Comparison of ENCODE assay signal across 8 cellular contexts in genomic region chr16:30395155-30395991, GRCh38. TPM values are rescaled to one million over a fixed set of nuclear protein-coding genes. Genes with fewer than 3 reads are reported as not detected.
A peak's percentile ranks its signal among the peaks of the same experiment; 100 is the strongest.
DNase-seq lines count a peak whose midpoint lies in the region; ATAC-seq and TF ChIP-seq lines count a peak whose summit lies in the region.

Gene ZNF48, plus strand, starts transcription at chr16:30395420. Its CDS starts 375 bp downstream, at chr16:30395795.

- ATAC-seq in GM18867 (IDR thresholded peaks at IDR 0.05; ENCODE audit: unreplicated experiment) (peak; percentile 64), HG03196 (IDR thresholded peaks at IDR 0.05; ENCODE audit: unreplicated experiment) (peak; percentile 55), left lobe of liver (peak; percentile 94)

- DNase-seq in AG10803 (ENCODE audit: low read depth): peak; percentile 93
- peak; percentile 69 for DNase-seq in NCI-H446 treated with DMSO at 0.1 percent for 48 hours (lab: John Stamatoyannopoulos, UW)
- DNase-seq in activated CD4-positive, alpha-beta T cell treated with anti-CD3 and anti-CD28 coated beads for 24 hours (ENCODE audit: low read depth in 2 of 2): peak; percentile 29 to 50
- DNase-seq in dermis microvascular lymphatic vessel endothelial cell (ENCODE audit: low read depth in 2 of 2): peak; percentile 83 to 93
- peak; percentile 90 for DNase-seq in left lobe of liver (ENCODE audit: low spot score)
- DNase-seq in stimulated activated CD4-positive, alpha-beta T cell treated with anti-CD3 and anti-CD28 coated beads, Interleukin-4, amount 100 ng/mL, for 24 hours: peak; percentile 54

- peak; percentile 8; the same call in 1 of the 2 replicates for TF ChIP-seq CTCF in AG10803 (conservative IDR thresholded peaks at IDR 0.05; ENCODE audit: low read length)

- H3K4me3 ChIP-seq in AG10803 (ENCODE audit: low read length): peak within 1 kb of the TSS; percentile 82

RNA-seq across cellular contexts. Expression of gene ZNF48, which starts in this region (rescaled TPM):
- total RNA-seq in dermis microvascular lymphatic vessel endothelial cell: 11.4 and 15.2 TPM in 2 replicates
- total RNA-seq in left lobe of liver: 5.4 TPM

Comparison
In these comparisons a context has a peak if more than half of its experiments do, and no peak if none do; other contexts are left out.
1. Peak in every context shown above with its lines: DNase-seq, ATAC-seq and H3K4me3 ChIP-seq.
2. DNase-seq: peak in every context shown above with its lines; median percentile 93 in AG10803; 90 in left lobe of liver; 88 in dermis microvascular lymphatic vessel endothelial cell; 69 in NCI-H446 treated with DMSO at 0.1 percent for 48 hours; 54 in stimulated activated CD4-positive, alpha-beta T cell treated with anti-CD3 and anti-CD28 coated beads, Interleukin-4, amount 100 ng/mL, for 24 hours; 40 in activated CD4-positive, alpha-beta T cell treated with anti-CD3 and anti-CD28 coated beads for 24 hours.